1 cellular context compared by ENCODE assay signal in the genomic region with DNA sequence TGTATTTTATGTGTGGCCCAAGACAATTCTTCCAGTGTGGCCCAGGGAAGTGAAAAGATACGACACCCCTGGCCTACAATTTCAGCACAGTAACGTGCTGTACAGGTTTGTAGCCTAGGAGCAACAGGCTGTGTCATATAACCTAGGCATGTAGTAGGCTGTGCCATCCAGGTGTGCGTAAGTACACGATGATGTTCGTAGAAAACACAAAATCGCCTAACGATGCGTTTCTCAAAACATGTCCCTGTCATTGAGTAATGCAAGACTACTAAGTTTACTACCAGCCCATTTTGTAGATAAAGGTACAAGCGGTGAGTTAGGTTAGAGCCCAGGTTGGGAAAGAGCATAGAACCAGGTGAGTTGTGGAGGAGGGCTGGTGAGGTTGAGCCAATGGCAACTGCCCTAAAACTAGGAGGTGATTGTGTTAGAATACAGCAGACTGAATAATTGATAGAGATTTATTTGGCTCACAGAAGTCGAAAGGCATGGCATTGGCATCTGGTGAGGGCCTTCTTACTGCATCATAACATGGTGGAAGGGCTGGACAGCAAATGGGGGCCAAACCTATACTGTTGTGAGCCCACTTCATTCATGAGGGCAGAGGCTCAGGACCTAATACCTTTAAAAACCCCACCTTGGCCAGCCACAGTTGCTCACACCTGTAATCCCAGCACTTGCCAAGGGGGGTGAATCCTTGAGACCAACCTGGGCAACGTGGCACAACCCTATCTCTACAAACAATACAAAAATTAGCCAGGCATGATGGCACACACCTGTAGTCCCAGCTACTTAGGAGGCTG.
TF ChIP-seq lines count a peak whose summit lies in the region.

No MANE protein-coding gene starts in this region.

TF ChIP-seq in A549, 52 proteins besides CTCF, POLR2A, EP300 and RAD21 (continued from another document):
- TF ChIP-seq HES2 (IDR thresholded peaks at IDR 0.05) (no peak), ZSCAN20 (CRISPR knock-in tag; IDR thresholded peaks at IDR 0.05) (0 out of 2 replicates have a peak, but pooled peaks have one; percentile 23), POLR2AphosphoS2 (conservative IDR thresholded peaks at IDR 0.05; ENCODE audit: low read length) (peak; percentile 87), FOSB (CRISPR knock-in tag; IDR thresholded peaks at IDR 0.05) (peak; percentile 98), CBX2 (IDR thresholded peaks at IDR 0.05; ENCODE audit: borderline replicate concordance, low read depth) (no peak), PHF8 (IDR thresholded peaks at IDR 0.05; ENCODE audit: borderline replicate concordance, low read depth) (no peak), ZC3H11A (IDR thresholded peaks at IDR 0.05) (no peak), JUN (IDR thresholded peaks at IDR 0.05) (peak in 1 of 2 experiments; percentile 61; a peak in 3 of 5 replicates), MAFK (IDR thresholded peaks at IDR 0.05; ENCODE audit: partially characterized antibody) (no peak), TP53 (CRISPR knock-in tag; IDR thresholded peaks at IDR 0.05) (peak; percentile 98), CEBPB (IDR thresholded peaks at IDR 0.05) (no peak), FOXS1 (CRISPR knock-in tag; IDR thresholded peaks at IDR 0.05) (no peak), FOSL2 (IDR thresholded peaks at IDR 0.05) (no peak), FOSL2 (CRISPR knock-in tag; IDR thresholded peaks at IDR 0.05) (peak; percentile 51), HMGXB4 (CRISPR knock-in tag; IDR thresholded peaks at IDR 0.05; ENCODE audit: borderline replicate concordance) (peak; percentile 91), NFE2L2 (conservative IDR thresholded peaks at IDR 0.05; ENCODE audit: low read length) (no peak), CHD4 (IDR thresholded peaks at IDR 0.05; ENCODE audit: borderline replicate concordance) (no peak), KDM1A (IDR thresholded peaks at IDR 0.05; ENCODE audit: low read depth) (no peak), HEYL (CRISPR knock-in tag; IDR thresholded peaks at IDR 0.05) (no peak; the same call in 1 of the 2 replicates), MYC (IDR thresholded peaks at IDR 0.05; ENCODE audit: borderline replicate concordance, low read length) (no peak), NPAS2 (CRISPR knock-in tag; IDR thresholded peaks at IDR 0.05; ENCODE audit: borderline replicate concordance) (no peak), MAX (IDR thresholded peaks at IDR 0.05) (0 out of 2 replicates have a peak, but pooled peaks have one; percentile 17), KDM5A (IDR thresholded peaks at IDR 0.05) (no peak), BHLHE40 (IDR thresholded peaks at IDR 0.05; ENCODE audit: low read depth, low read length) (no peak), MAZ (IDR thresholded peaks at IDR 0.05; ENCODE audit: borderline replicate concordance, low read depth, low read length) (no peak), CBX8 (IDR thresholded peaks at IDR 0.05) (no peak), HOXA7 (CRISPR knock-in tag; IDR thresholded peaks at IDR 0.05) (peak; percentile 99), EHMT2 (IDR thresholded peaks at IDR 0.05; ENCODE audit: low read depth) (no peak), ESRRA (IDR thresholded peaks at IDR 0.05; ENCODE audit: borderline replicate concordance, low read length) (0 out of 2 replicates have a peak, but pooled peaks have one; percentile 2), SREBF2 (IDR thresholded peaks at IDR 0.05) (no peak), NR3C1 (IDR thresholded peaks at IDR 0.05) (no peak), GATA3 (IDR thresholded peaks at IDR 0.05; ENCODE audit: borderline replicate concordance) (no peak), RNF2 (IDR thresholded peaks at IDR 0.05; ENCODE audit: borderline replicate concordance, low read depth) (no peak), ZFP36 (IDR thresholded peaks at IDR 0.05; ENCODE audit: borderline replicate concordance, partially characterized antibody) (no peak), JUNB (IDR thresholded peaks at IDR 0.05) (no peak), HDAC2 (IDR thresholded peaks at IDR 0.05) (no peak), EHF (CRISPR knock-in tag; IDR thresholded peaks at IDR 0.05) (peak; percentile 64; the same call in 1 of the 2 replicates), ZNF302 (CRISPR knock-in tag; IDR thresholded peaks at IDR 0.05) (no peak), HOXB5 (CRISPR knock-in tag; IDR thresholded peaks at IDR 0.05) (peak; percentile 71), REST (IDR thresholded peaks at IDR 0.05) (peak; percentile 36; the same call in 1 of the 2 replicates), PBX3 (IDR thresholded peaks at IDR 0.05) (peak; percentile 73; the same call in 1 of the 2 replicates), SMC3 (IDR thresholded peaks at IDR 0.05) (no peak), HOXB13 (CRISPR knock-in tag; IDR thresholded peaks at IDR 0.05; ENCODE audit: low read depth) (peak; percentile 28; the same call in 1 of the 2 replicates), TFCP2L1 (CRISPR knock-in tag; IDR thresholded peaks at IDR 0.05) (peak; percentile 99)
- TF ChIP-seq, protein P1, sequence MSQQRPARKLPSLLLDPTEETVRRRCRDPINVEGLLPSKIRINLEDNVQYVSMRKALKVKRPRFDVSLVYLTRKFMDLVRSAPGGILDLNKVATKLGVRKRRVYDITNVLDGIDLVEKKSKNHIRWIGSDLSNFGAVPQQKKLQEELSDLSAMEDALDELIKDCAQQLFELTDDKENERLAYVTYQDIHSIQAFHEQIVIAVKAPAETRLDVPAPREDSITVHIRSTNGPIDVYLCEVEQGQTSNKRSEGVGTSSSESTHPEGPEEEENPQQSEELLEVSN (IDR thresholded peaks at IDR 0.05; ENCODE audit: borderline replicate concordance, low read depth) = no peak
- TF ChIP-seq, protein P2, sequence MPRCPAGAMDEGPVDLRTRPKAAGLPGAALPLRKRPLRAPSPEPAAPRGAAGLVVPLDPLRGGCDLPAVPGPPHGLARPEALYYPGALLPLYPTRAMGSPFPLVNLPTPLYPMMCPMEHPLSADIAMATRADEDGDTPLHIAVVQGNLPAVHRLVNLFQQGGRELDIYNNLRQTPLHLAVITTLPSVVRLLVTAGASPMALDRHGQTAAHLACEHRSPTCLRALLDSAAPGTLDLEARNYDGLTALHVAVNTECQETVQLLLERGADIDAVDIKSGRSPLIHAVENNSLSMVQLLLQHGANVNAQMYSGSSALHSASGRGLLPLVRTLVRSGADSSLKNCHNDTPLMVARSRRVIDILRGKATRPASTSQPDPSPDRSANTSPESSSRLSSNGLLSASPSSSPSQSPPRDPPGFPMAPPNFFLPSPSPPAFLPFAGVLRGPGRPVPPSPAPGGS (IDR thresholded peaks at IDR 0.05) = peak; percentile 38; the same call in 1 of the 3 replicates
- TF ChIP-seq, protein P3, sequence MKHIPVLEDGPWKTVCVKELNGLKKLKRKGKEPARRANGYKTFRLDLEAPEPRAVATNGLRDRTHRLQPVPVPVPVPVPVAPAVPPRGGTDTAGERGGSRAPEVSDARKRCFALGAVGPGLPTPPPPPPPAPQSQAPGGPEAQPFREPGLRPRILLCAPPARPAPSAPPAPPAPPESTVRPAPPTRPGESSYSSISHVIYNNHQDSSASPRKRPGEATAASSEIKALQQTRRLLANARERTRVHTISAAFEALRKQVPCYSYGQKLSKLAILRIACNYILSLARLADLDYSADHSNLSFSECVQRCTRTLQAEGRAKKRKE (CRISPR knock-in tag; IDR thresholded peaks at IDR 0.05; ENCODE audit: low read depth) = peak; percentile 71
- TF ChIP-seq, protein P4, sequence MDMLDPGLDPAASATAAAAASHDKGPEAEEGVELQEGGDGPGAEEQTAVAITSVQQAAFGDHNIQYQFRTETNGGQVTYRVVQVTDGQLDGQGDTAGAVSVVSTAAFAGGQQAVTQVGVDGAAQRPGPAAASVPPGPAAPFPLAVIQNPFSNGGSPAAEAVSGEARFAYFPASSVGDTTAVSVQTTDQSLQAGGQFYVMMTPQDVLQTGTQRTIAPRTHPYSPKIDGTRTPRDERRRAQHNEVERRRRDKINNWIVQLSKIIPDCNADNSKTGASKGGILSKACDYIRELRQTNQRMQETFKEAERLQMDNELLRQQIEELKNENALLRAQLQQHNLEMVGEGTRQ (IDR thresholded peaks at IDR 0.05) = no peak
